21 cellular contexts compared by ENCODE assay signal in genomic region chr3:52211268-52211891, GRCh38. TPM values are rescaled to one million over a fixed set of nuclear protein-coding genes. Genes with fewer than 3 reads are reported as not detected.
"Had no signal": no experiment of that assay in that cellular context is flagged by ENCODE, and none has a peak within 500 bp of the region (broad histone marks: within the 10 kb centered on the region; RNA-seq: fewer than 3 reads in every experiment).

No MANE protein-coding gene starts in this region.

- H3K27me3 ChIP-seq: upper lobe of left lung had no signal

- DNase-seq: activated CD4-positive, alpha-beta memory T cell treated with anti-CD3 and anti-CD28 coated beads, Interleukin-2, amount 10 ng/mL, durations not matched to agents 7 days and 5 days; activated CD4-positive, alpha-beta T cell treated with anti-CD3 and anti-CD28 coated beads, Interleukin-2, amount 10 ng/mL, durations not matched to agents 24 days and 14 days; activated CD8-positive, alpha-beta memory T cell treated with anti-CD3 and anti-CD28 coated beads, Interleukin-2, amount 10 ng/mL, durations not matched to agents 7 days and 5 days; activated gamma-delta T cell treated with Interleukin-2 at 50 U/mL for 16 hours; anterior cingulate cortex; effector CD4-positive, alpha-beta T cell; hippocampal formation; left ventricle myocardium superior; naive B cell; retina; stimulated activated CD4-positive, alpha-beta T cell treated with anti-CD3 and anti-CD28 coated beads, Interleukin-4, amount 100 ng/mL, for 1 hour; stimulated activated naive CD4-positive, alpha-beta T cell had no signal

- H3K27ac ChIP-seq: thoracic aorta, VCaP had no signal

- H3K9me3 ChIP-seq: thoracic aorta, upper lobe of left lung had no signal

- ATAC-seq: activated CD4-positive, CD25-positive, alpha-beta regulatory T cell treated with anti-CD3 and anti-CD28 coated beads, Interleukin-2, amount 50 U/mL, for 24 hours; activated CD8-positive, alpha-beta memory T cell treated with anti-CD3 and anti-CD28 coated beads, Interleukin-2, amount 10 ng/mL, durations not matched to agents 7 days and 5 days; left ventricle myocardium superior had no signal

- H3K4me3 ChIP-seq: thoracic aorta, upper lobe of left lung had no signal

- FAIRE-seq: endometrium had no signal

RNA-seq across cellular contexts. Expression of gene TLR9, which starts 14.1 kb away (rescaled TPM):
- total RNA-seq: epithelial cell of proximal tubule, glomerular endothelial cell, thoracic aorta had no signal
- polyA plus RNA-seq: fibroblast of lung, neural cell had no signal
